12 cellular contexts compared by ENCODE assay signal in the genomic region with DNA sequence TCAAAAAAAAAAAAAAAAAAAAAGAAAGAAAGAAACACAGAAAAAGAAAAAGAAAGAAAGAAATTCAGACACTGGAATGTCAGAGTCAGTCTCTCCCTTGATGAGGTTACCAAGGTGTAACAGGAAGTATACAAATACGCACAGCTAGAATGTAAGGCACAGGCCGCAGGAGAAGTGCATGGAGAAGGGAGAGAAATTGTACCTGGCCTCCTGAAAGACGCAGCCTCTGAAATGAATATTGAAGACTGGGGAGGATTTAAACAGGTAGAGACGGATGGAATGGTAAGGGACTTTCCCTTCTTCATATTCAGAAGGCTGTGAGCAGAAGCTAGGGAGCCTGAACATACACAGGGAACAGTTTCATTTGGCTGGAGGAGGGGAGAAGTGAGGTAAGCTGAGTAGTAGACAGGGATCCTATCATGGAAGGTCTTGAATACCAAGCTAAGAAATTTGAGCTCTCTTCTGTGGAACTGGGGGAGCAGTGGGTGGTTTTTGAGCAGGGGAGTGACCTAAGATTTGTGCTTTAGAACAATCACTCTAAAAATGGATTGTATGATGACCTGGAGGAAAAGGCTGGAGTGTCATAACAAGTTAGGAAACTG.
A peak's percentile ranks its signal among the peaks of the same experiment; 100 is the strongest.
DNase-seq lines count a peak whose midpoint lies in the region; ATAC-seq, FAIRE-seq and TF ChIP-seq lines count a peak whose summit lies in the region.
"Had no signal": no experiment of that assay in that cellular context is flagged by ENCODE, and none has a peak within 500 bp of the region (broad histone marks: within the 10 kb centered on the region; RNA-seq: fewer than 3 reads in every experiment).

No MANE protein-coding gene starts in this region.

- H3K9me3 Mint-ChIP-seq in CD14-positive monocyte: no peaks in the 10 kb centered on the region
- no peaks in the 10 kb centered on the region for H3K9me3 Mint-ChIP-seq in activated naive CD4-positive, alpha-beta T cell treated with anti-CD3 and anti-CD28 coated beads, Interleukin-2, amount 50 U/mL, for 72 hours
- H3K9me3 Mint-ChIP-seq in naive thymus-derived CD8-positive, alpha-beta T cell: peaks cover 0 to 3% (median 0%) of the 10 kb centered on the region in 9 donors

- no peaks in the 10 kb centered on the region for H3K4me1 ChIP-seq in HAP-1

- H3K4me3 Mint-ChIP-seq in CD14-positive monocyte: peak overlapping the region; percentile 76 to 91
- peak overlapping the region; percentile 86 to 98 (median 94) for H3K4me3 Mint-ChIP-seq in naive thymus-derived CD8-positive, alpha-beta T cell
- H3K4me3 Mint-ChIP-seq: mesothelial cell of epicardium had no signal

- no peaks in the 10 kb centered on the region for H3K36me3 ChIP-seq in HAP-1 (replicated peaks)
- H3K36me3 ChIP-seq: heart right ventricle had no signal

- ATAC-seq in activated naive CD4-positive, alpha-beta T cell treated with anti-CD3 and anti-CD28 coated beads, Interleukin-2, amount 50 U/mL, for 72 hours: peak; percentile 12 to 28
- ATAC-seq in naive thymus-derived CD8-positive, alpha-beta T cell: peak; percentile 16 to 17
- no peak for ATAC-seq in left lobe of liver

- H3K4me1 Mint-ChIP-seq in CD14-positive monocyte: peaks cover 66% of the 10 kb centered on the region
- H3K4me1 Mint-ChIP-seq in naive thymus-derived CD8-positive, alpha-beta T cell: peaks cover 39 to 95% (median 87%) of the 10 kb centered on the region in 4 donors

- in situ Hi-C loops in HAP-1 (cut with MboI; ENCODE audit: low sequenced_read_pairs): no loop called here

- intact Hi-C loops in CD14-positive monocyte (cut with micrococcal nuclease): loop anchor here (5.0 kb wide), 2 partner anchors 39 to 114 kb away; partner anchors contain the start of gene ANKRD44 (in 1 of the 2)

- H3K9me3 ChIP-seq in HAP-1: no peaks in the 10 kb centered on the region
- H3K9me3 ChIP-seq: heart right ventricle had no signal

- DNase-seq in CD14-positive monocyte (ENCODE audit: low spot score) (no peak), GM12891 (ENCODE audit: insufficient read length, low spot score) (no peak), left lobe of liver (ENCODE audit: low spot score) (no peak), glomerular visceral epithelial cell (ENCODE audit: extremely low spot score) (no peak), NCI-H1930 (lab: John Stamatoyannopoulos, UW) (no peak), HAP-1 (ENCODE audit: low spot score in 2 of 2) (no peak)
- no peak for DNase-seq in activated naive CD4-positive, alpha-beta T cell treated with anti-CD3 and anti-CD28 coated beads, Interleukin-2, amount 50 U/mL, for 72 hours (ENCODE audit: low spot score in 2 of 2)
- peak in 6 of 10 donors; percentile 38 to 64 (median 50) for DNase-seq in naive thymus-derived CD8-positive, alpha-beta T cell

- peaks cover 0 to 3% (median 0%) of the 10 kb centered on the region in 3 donors for H3K27me3 Mint-ChIP-seq in CD14-positive monocyte (ENCODE audit: low read depth in 3 of 3)
- peaks cover 0 to 2% (median 0%) of the 10 kb centered on the region in 5 donors for H3K27me3 Mint-ChIP-seq in naive thymus-derived CD8-positive, alpha-beta T cell

- H3K36me3 Mint-ChIP-seq in CD14-positive monocyte: peaks cover 14 to 18% of the 10 kb centered on the region in 2 donors
- peaks cover 6 to 34% of the 10 kb centered on the region in 2 donors for H3K36me3 Mint-ChIP-seq in activated naive CD4-positive, alpha-beta T cell treated with anti-CD3 and anti-CD28 coated beads, Interleukin-2, amount 50 U/mL, for 72 hours
- H3K36me3 Mint-ChIP-seq in naive thymus-derived CD8-positive, alpha-beta T cell: peaks cover 6 to 31% (median 16%) of the 10 kb centered on the region in 3 donors
- H3K36me3 Mint-ChIP-seq: mesothelial cell of epicardium had no signal

- POLR2A ChIA-PET in naive thymus-derived CD8-positive, alpha-beta T cell (lab: Charles Lee): interaction anchor here (0.6 to 24.4 kb wide), 34 partner anchors 8 to 302 kb away, joined by 3 to 582 read pairs (median 6); partner anchors contain the start of genes ANKRD44, HSPD1 and HSPE1

- no peaks in the 10 kb centered on the region for H3K27me3 ChIP-seq in HAP-1 (ENCODE audit: low read depth)
- H3K27me3 ChIP-seq: heart right ventricle had no signal

- H3K27ac Mint-ChIP-seq in CD14-positive monocyte: peak overlapping the region; percentile 70 to 93 (median 82)
- peak overlapping the region; percentile 88 to 99 for H3K27ac Mint-ChIP-seq in activated naive CD4-positive, alpha-beta T cell treated with anti-CD3 and anti-CD28 coated beads, Interleukin-2, amount 50 U/mL, for 72 hours
- H3K27ac Mint-ChIP-seq in naive thymus-derived CD8-positive, alpha-beta T cell: peak overlapping the region; percentile 96 to 100 (median 98)
- H3K27ac Mint-ChIP-seq: mesothelial cell of epicardium had no signal

- no peak overlapping the region for H3K4me3 ChIP-seq in HAP-1

- TF ChIP-seq CTCF in CD14-positive monocyte (IDR thresholded peaks at IDR 0.05): no peak

- peak; percentile 31 for FAIRE-seq in GM12891 (lab: Jason Lieb, UNC)
- FAIRE-seq: endometrium, TTC549 had no signal

- no peak for TF ChIP-seq POLR2A in GM12891 (IDR thresholded peaks at IDR 0.05; ENCODE audit: low read depth, low read length)

TF ChIP-seq in GM12891, 5 proteins besides CTCF, POLR2A, EP300 and RAD21:
- peak; percentile 20; the same call in 1 of the 2 replicates for TF ChIP-seq POU2F2 (IDR thresholded peaks at IDR 0.05; ENCODE audit: low read depth, low read length)
- 0 out of 2 replicates have a peak, but pooled peaks have one; percentile 13 for TF ChIP-seq POLR2AphosphoS5 (IDR thresholded peaks at IDR 0.05; ENCODE audit: low read depth, low read length)
- TF ChIP-seq TAF1 (IDR thresholded peaks at IDR 0.05; ENCODE audit: low read depth, low read length): no peak
TF ChIP-seq in GM12891: peak in this region for 2.

Comparison
In these comparisons a context has a peak if more than half of its experiments do, and no peak if none do; other contexts are left out.
1. DNase-seq: peak in naive thymus-derived CD8-positive, alpha-beta T cell (6 of 10); none in CD14-positive monocyte (single experiment), GM12891 (single experiment), activated naive CD4-positive, alpha-beta T cell treated with anti-CD3 and anti-CD28 coated beads, Interleukin-2, amount 50 U/mL, for 72 hours (0 of 2), left lobe of liver (single experiment), glomerular visceral epithelial cell (single experiment), NCI-H1930 (0 of 2) and HAP-1 (0 of 2).
2. Peak in every context shown above with its lines, with median percentiles within 50 percentile points of each other: H3K27ac Mint-ChIP-seq.